In genomic region chr13:96179309-96179708, GRCh38 we compare ENCODE assay signal across 8 cellular contexts.
"Had no signal": no experiment of that assay in that cellular context is flagged by ENCODE, and none has a peak within 500 bp of the region (broad histone marks: within the 10 kb centered on the region; RNA-seq: fewer than 3 reads in every experiment).

No MANE protein-coding gene starts in this region.

- H3K4me1 Mint-ChIP-seq: H9 had no signal

- H3K9me3 ChIP-seq: HAP-1 had no signal

- H3K27ac Mint-ChIP-seq: GM23338, H9, HFFc6 had no signal

- DNase-seq: GM23248, GOT3, H7, H9, HCEC 1CT, HFFc6 had no signal

- H3K9ac ChIP-seq: GM23248 had no signal

- H3K4me3 ChIP-seq: GM23248, GM23338, HAP-1 had no signal

- H3K4me2 ChIP-seq: GM23338 had no signal

- H3K27ac ChIP-seq: GM23248 had no signal

- H3K9me3 Mint-ChIP-seq: GM23338, H9 had no signal

- H3K4me3 Mint-ChIP-seq: GM23338, H9, HFFc6 had no signal

- H3K36me3 ChIP-seq: HAP-1 had no signal
